9 cellular contexts compared by ENCODE assay signal in genomic region chr11:103055174-103055890, GRCh38. TPM values are rescaled to one million over a fixed set of nuclear protein-coding genes. Genes with fewer than 3 reads are reported as not detected.
A peak's percentile ranks its signal among the peaks of the same experiment; 100 is the strongest.
DNase-seq lines count a peak whose midpoint lies in the region; ATAC-seq, FAIRE-seq and TF ChIP-seq lines count a peak whose summit lies in the region.
"Had no signal": no experiment of that assay in that cellular context is flagged by ENCODE, and none has a peak within 500 bp of the region (broad histone marks: within the 10 kb centered on the region; RNA-seq: fewer than 3 reads in every experiment).

No MANE protein-coding gene starts in this region.

- H3K4me1 ChIP-seq in Panc1 (ENCODE audit: control insufficient read depth, insufficient read depth, low read length): no peaks in the 10 kb centered on the region
- H3K4me1 ChIP-seq in pancreas: no peaks in the 10 kb centered on the region

- DNase-seq in COLO829 (ENCODE audit: low spot score): peak; percentile 26
- peak; percentile 7 for DNase-seq in Panc1 (ENCODE audit: low read depth, low spot score)
- no peak for DNase-seq in epithelial cell of proximal tubule (ENCODE audit: low read depth)
- DNase-seq in pancreas: no peak
- DNase-seq in cortex of kidney (lab: John Stamatoyannopoulos, UW): no peak
- DNase-seq in NCI-H226: no peak

- TF ChIP-seq CTCF in Panc1 (IDR thresholded peaks at IDR 0.05) (peak; percentile 73; the same call in 1 of the 2 replicates), epithelial cell of proximal tubule (conservative IDR thresholded peaks at IDR 0.05; ENCODE audit: low read depth, low read length) (peak; percentile 71), pancreas (IDR thresholded peaks at IDR 0.05) (peak; percentile 39 to 59 (median 54))

- intact Hi-C loops in Panc1 (cut with micrococcal nuclease; ENCODE audit: unreplicated experiment): loop anchor here (5.0 to 10.0 kb wide), 4 partner anchors 111 to 323 kb away; no protein-coding TSS in a partner anchor
- intact Hi-C loops in pancreas (cut with DNase I): no loop called here

- H3K27me3 ChIP-seq in Panc1 (ENCODE audit: control insufficient read depth, insufficient read depth, low read length): no peaks in the 10 kb centered on the region
- no peaks in the 10 kb centered on the region for H3K27me3 ChIP-seq in pancreas

- peaks cover 17% of the 10 kb centered on the region for H3K36me3 ChIP-seq in Panc1 (ENCODE audit: control insufficient read depth, insufficient read depth, low read length)
- H3K36me3 ChIP-seq in pancreas: no peaks in the 10 kb centered on the region

- POLR2A ChIA-PET in Panc1 (lab: Charles Lee): no interaction called here

- H3K4me3 ChIP-seq in Panc1 (ENCODE audit: low read depth in 2 of 2, low read length in 2 of 2) (no peak overlapping the region), epithelial cell of proximal tubule (ENCODE audit: low read depth, low read length) (no peak overlapping the region), pancreas (no peak overlapping the region)
- H3K4me3 ChIP-seq: skin epidermis had no signal

- no peak overlapping the region for H3K27ac ChIP-seq in Panc1 (ENCODE audit: low read length)
- H3K27ac ChIP-seq in pancreas: no peak overlapping the region

- FAIRE-seq in pancreas (lab: Jason Lieb, UNC): peak; percentile 93

- ATAC-seq in GM18517 (IDR thresholded peaks at IDR 0.05; ENCODE audit: unreplicated experiment) (peak; percentile 63), HG03342 (IDR thresholded peaks at IDR 0.05; ENCODE audit: unreplicated experiment) (peak; percentile 67), Panc1 (peak; percentile 81; the same call in 1 of the 2 replicates), pancreas (peak; percentile 85 to 93 (median 87))

- no TSS peak for BruUV-seq in Panc1 (replicated peaks; lab: Mats Ljungman, UMichigan)

- CTCF ChIA-PET in Panc1 (lab: Charles Lee): no interaction called here

- H3K9me3 ChIP-seq in Panc1 (ENCODE audit: control insufficient read depth, insufficient read depth, low read depth, low read length) (no peaks in the 10 kb centered on the region), pancreas (no peaks in the 10 kb centered on the region)

- in situ Hi-C loops in Panc1 (cut with HindIII; ENCODE audit: low pct_unique_long_range_greater_than_20kb, low sequenced_read_pairs): no loop called here

- 14 to 21% methylated on average over 3 of the region's 3 CpGs for WGBS in pancreas, 2 donors

RNA-seq across cellular contexts. Expression of gene DCUN1D5, which starts 36.6 kb away (rescaled TPM):
- total RNA-seq in Panc1 (2021; ENCODE audit: unreplicated experiment) (68.3 TPM), epithelial cell of proximal tubule (66.5 and 112 TPM in 2 replicates), pancreas (1 to 10 TPM; 6.7 to 9.9 (median 9.4) TPM)
- 61.2 TPM for polyA plus RNA-seq in Panc1 (2012; ENCODE audit: insufficient read length)
- 1 to 10 TPM; 5.8 to 8.1 TPM for polyA plus RNA-seq in pancreas

RNA-seq across cellular contexts. Expression of gene DYNC2H1, which starts 53.9 kb away (rescaled TPM):
- total RNA-seq in Panc1 (2021; ENCODE audit: unreplicated experiment) (12.4 TPM), epithelial cell of proximal tubule (6.9 and 13.5 TPM in 2 replicates), pancreas (10 to 100 TPM in 2 of 6 donors, 1 to 10 TPM in 4; 6.6 to 11.0 (median 7.8) TPM)
- 6.7 TPM for polyA plus RNA-seq in Panc1 (2012; ENCODE audit: insufficient read length)
- 10 to 100 TPM in 1 of 2 donors, 1 to 10 TPM in 1; 8.8 to 15.2 TPM for polyA plus RNA-seq in pancreas

Comparison
In these comparisons a context has a peak if more than half of its experiments do, and no peak if none do; other contexts are left out.
1. DNase-seq: peak in COLO829 (single experiment) and Panc1 (single experiment); none in epithelial cell of proximal tubule (single experiment), pancreas (0 of 6), cortex of kidney (single experiment) and NCI-H226 (single experiment).
2. Peak in every context shown above with its lines, with median percentiles within 50 percentile points of each other: ATAC-seq and CTCF ChIP-seq.